In genomic region chr1:115879977-115880376, GRCh38 we compare ENCODE assay signal across 1 cellular context.
TF ChIP-seq lines count a peak whose summit lies in the region.

No MANE protein-coding gene starts in this region.

TF ChIP-seq in WTC11, 78 proteins besides CTCF, POLR2A, EP300 and RAD21 (continued from another document):
- TF ChIP-seq ZNF121 (CRISPR knock-in tag; IDR thresholded peaks at IDR 0.05): no peak
- TF ChIP-seq ZNF281 (CRISPR knock-in tag; IDR thresholded peaks at IDR 0.05): no peak
